In the genomic region with DNA sequence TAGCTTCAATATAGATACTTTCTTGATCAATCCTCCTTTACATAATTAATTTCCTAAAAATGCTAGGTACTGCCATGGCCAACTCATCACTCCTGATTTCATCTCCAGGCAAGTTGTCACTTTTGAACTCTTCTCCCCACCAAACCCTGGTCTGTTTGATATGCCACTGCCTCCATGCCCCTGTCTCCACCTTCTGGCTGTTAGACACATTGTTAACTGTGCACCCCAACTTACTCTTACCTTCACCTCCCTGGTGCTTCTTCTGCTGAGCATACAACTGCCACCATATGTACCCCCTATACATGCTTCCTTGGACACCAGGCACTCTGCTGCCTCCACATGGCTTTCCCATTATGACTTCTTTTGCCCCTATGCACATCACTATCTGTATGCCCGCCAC, we compare ENCODE assay signal across 22 cellular contexts. TPM values are rescaled to one million over a fixed set of nuclear protein-coding genes. Genes with fewer than 3 reads are reported as not detected.
DNase-seq lines count a peak whose midpoint lies in the region; ATAC-seq and TF ChIP-seq lines count a peak whose summit lies in the region.
"Had no signal": no experiment of that assay in that cellular context is flagged by ENCODE, and none has a peak within 500 bp of the region (broad histone marks: within the 10 kb centered on the region; RNA-seq: fewer than 3 reads in every experiment).

No MANE protein-coding gene starts in this region.

- no peaks in the 10 kb centered on the region for H3K27me3 ChIP-seq in gastroesophageal sphincter

- no peaks in the 10 kb centered on the region for H4K20me1 ChIP-seq in OCI-LY7 (ENCODE audit: insufficient read depth, low read length)

- no peak overlapping the region for H2AFZ ChIP-seq in OCI-LY7 (ENCODE audit: low read length)

- H3K9me3 ChIP-seq in OCI-LY7 (ENCODE audit: low read length) (no peaks in the 10 kb centered on the region), gastroesophageal sphincter (no peaks in the 10 kb centered on the region)
- H3K9me3 ChIP-seq: thoracic aorta had no signal

- TF ChIP-seq POLR2A in gastroesophageal sphincter (IDR thresholded peaks at IDR 0.05), result no peak

- H3K4me1 ChIP-seq in OCI-LY7 (ENCODE audit: insufficient read depth, low read length, poor library complexity, severe bottlenecking) (no peaks in the 10 kb centered on the region), gastroesophageal sphincter (no peaks in the 10 kb centered on the region)

- no peaks in the 10 kb centered on the region for H3K36me3 ChIP-seq in OCI-LY7 (ENCODE audit: insufficient read depth, low read length)
- no peaks in the 10 kb centered on the region for H3K36me3 ChIP-seq in gastroesophageal sphincter
- H3K36me3 ChIP-seq: thoracic aorta had no signal

- BruUV-seq in OCI-LY7 (replicated peaks; lab: Mats Ljungman, UMichigan), result no TSS peak

- 94 to 100% methylated on average over 1 of the region's 1 CpG for WGBS in gastroesophageal sphincter (ENCODE audit: low coverage in 1 of 2), 2 donors

- H3K79me2 ChIP-seq in OCI-LY7 (ENCODE audit: insufficient read depth, low read depth, low read length), result no peaks in the 10 kb centered on the region

- H3K4me2 ChIP-seq in OCI-LY7 (ENCODE audit: low read length), result no peak overlapping the region

- CTCF ChIA-PET in OCI-LY7 (lab: Charles Lee; ENCODE audit: unreplicated experiment), result no interaction called here

- intact Hi-C loops in OCI-LY7 (cut with micrococcal nuclease; ENCODE audit: unreplicated experiment), result no loop called here

- POLR2A ChIA-PET in OCI-LY7 (lab: Charles Lee), result no interaction called here

- H3K9me2 ChIP-seq in OCI-LY7 (ENCODE audit: insufficient read depth, low read length), result no peaks in the 10 kb centered on the region

- H3K4me3 ChIP-seq in GM12864 (ENCODE audit: low read depth, low read length) (no peak overlapping the region), OCI-LY7 (ENCODE audit: low read depth, low read length, poor library complexity, severe bottlenecking) (no peak overlapping the region), fibroblast of the aortic adventitia (ENCODE audit: low read depth, low read length) (no peak overlapping the region), gastroesophageal sphincter (no peak overlapping the region)
- H3K4me3 ChIP-seq: coronary artery, thoracic aorta had no signal

- TF ChIP-seq CTCF in GM12864 (IDR thresholded peaks at IDR 0.05; ENCODE audit: low read depth, low read length, missing control alignments) (peak; percentile 21), OCI-LY7 (conservative IDR thresholded peaks at IDR 0.05; ENCODE audit: low read length) (peak; percentile 44; the same call in 1 of the 2 replicates), fibroblast of the aortic adventitia (IDR thresholded peaks at IDR 0.05; ENCODE audit: insufficient read depth, low read length) (peak; percentile 5), gastroesophageal sphincter (IDR thresholded peaks at IDR 0.05) (no peak)

- DNase-seq in GM12864 (ENCODE audit: low read depth) (no peak), OCI-LY7 (ENCODE audit: low spot score) (peak; percentile 8), fibroblast of the aortic adventitia (ENCODE audit: low read depth) (no peak)
- DNase-seq in effector CD8-positive, alpha-beta T cell (lab: John Stamatoyannopoulos, UW), result no peak
- DNase-seq: activated CD4-positive, alpha-beta T cell treated with anti-CD3 and anti-CD28 coated beads for 36 hours; activated naive CD4-positive, alpha-beta T cell treated with anti-CD3 and anti-CD28 coated beads, Interleukin-2, amount 10 ng/mL, durations not matched to agents 7 days and 5 days; amygdala; glutamatergic neuron; HFFc6; kidney glomerular epithelial cell; NCI-H1436 treated with DMSO at 0.1 percent for 48 hours; NCI-H748 treated with DMSO at 0.1 percent for 48 hours; retina; Right ventricle myocardium superior; stimulated activated CD4-positive, alpha-beta T cell treated with anti-CD3 and anti-CD28 coated beads, Interleukin-2, amount 100 ng/mL, for 48 hours; stimulated activated naive B cell treated with anti-CD40 and anti-IgM and Interleukin-4, amounts not matched to agents 10 μg/mL and 1 μg/mL and 100 μg/mL, for 72 hours; SW 1271 had no signal

- ATAC-seq in GM21529 (IDR thresholded peaks at IDR 0.05; ENCODE audit: unreplicated experiment), result peak; percentile 59
- no peak for ATAC-seq in gastroesophageal sphincter
- no peak for ATAC-seq in HG03469 (IDR thresholded peaks at IDR 0.05; ENCODE audit: unreplicated experiment)

- H3K27ac ChIP-seq in OCI-LY7 (ENCODE audit: low read depth, low read length, poor library complexity, severe bottlenecking) (no peak overlapping the region), gastroesophageal sphincter (no peak overlapping the region)
- H3K27ac ChIP-seq: coronary artery, thoracic aorta had no signal

- TF ChIP-seq EP300 in gastroesophageal sphincter (IDR thresholded peaks at IDR 0.05), result no peak

RNA-seq across cellular contexts. Expression of gene AIG1, which starts 21.8 kb away (rescaled TPM):
- total RNA-seq in OCI-LY7 (2014; rRNA removed; shearing (Covaris generic)), result 0.85 and 1.5 TPM in 2 replicates
- 0.40 and 0.85 TPM in 2 replicates for total RNA-seq in OCI-LY7 (2022)
- total RNA-seq in fibroblast of the aortic adventitia (ENCODE audit: low replicate concordance), result 28.0 and 48.7 TPM in 2 replicates
- 10 to 100 TPM; 24.0 to 42.0 (median 31.5) TPM for total RNA-seq in gastroesophageal sphincter

Comparison
In these comparisons a context has a peak if more than half of its experiments do, and no peak if none do; other contexts are left out.
1. CTCF ChIP-seq: peak in GM12864 (single experiment), OCI-LY7 (single experiment) and fibroblast of the aortic adventitia (single experiment); none in gastroesophageal sphincter (0 of 4).
2. RNA of gene AIG1, which starts 21.8 kb away (total RNA-seq): 24.0 to 42.0 TPM in gastroesophageal sphincter and 28.0 to 48.7 TPM in fibroblast of the aortic adventitia; 0.40 to 1.5 TPM in OCI-LY7; every median in the first group is over 10 times any median in the second.